ENCODE assay signal across 19 cellular contexts in the genomic region with DNA sequence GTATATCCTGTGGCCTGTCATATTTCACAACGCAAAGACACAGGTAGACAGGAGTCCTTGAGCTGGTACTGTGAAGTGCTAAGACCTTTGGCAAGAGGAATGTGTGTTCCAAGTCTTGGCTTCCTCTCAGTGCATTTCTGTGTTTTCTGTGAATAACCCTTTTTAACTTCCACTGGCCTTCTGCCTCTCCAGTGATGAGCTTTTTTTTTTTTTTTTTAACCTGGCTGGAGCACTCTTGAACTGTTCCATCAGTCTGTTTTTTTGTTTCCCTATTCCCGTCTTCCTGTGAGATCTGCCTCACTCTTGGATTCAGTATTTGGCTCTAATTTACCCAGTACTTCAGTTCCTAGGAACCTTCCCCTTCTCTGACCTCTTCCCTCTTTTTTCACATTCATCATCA.
A peak's percentile ranks its signal among the peaks of the same experiment; 100 is the strongest.
DNase-seq lines count a peak whose midpoint lies in the region; TF ChIP-seq lines count a peak whose summit lies in the region.
"Had no signal": no experiment of that assay in that cellular context is flagged by ENCODE, and none has a peak within 500 bp of the region (broad histone marks: within the 10 kb centered on the region; RNA-seq: fewer than 3 reads in every experiment).

No MANE protein-coding gene starts in this region.

- CTCF ChIA-PET in mammary epithelial cell (lab: Charles Lee; ENCODE audit: low non-redundant PET) = interaction anchor here (0.6 to 0.9 kb wide), 3 partner anchors 77 to 643 kb away, joined by 3 to 9 read pairs (median 5); no protein-coding TSS in a partner anchor

- no peak overlapping the region for H3K27ac Mint-ChIP-seq in activated T-helper 1 cell treated with anti-CD3 and anti-CD28 coated beads, Interleukin-12 subunit alpha, Interleukin-12 subunit beta, Interleukin-2, Interleukin-4 antibody, amounts not matched to agents 30 ng/mL and 10 ng/mL and 1 ng/mL, durations not matched to agents 14 hours and 24 hours and 36 hours
- H3K27ac Mint-ChIP-seq: activated CD8-positive, alpha-beta T cell treated with anti-CD3 and anti-CD28 coated beads, Interleukin-2, amount 10 ng/mL, durations not matched to agents 7 days and 5 days; activated naive CD8-positive, alpha-beta T cell; IgD-negative memory B cell; stimulated activated naive CD8-positive, alpha-beta T cell treated with anti-CD3 and anti-CD28 coated beads, Interleukin-15, Interleukin-2, amounts not matched to agents 100 ng/mL and 50 ng/mL, for 24 hours had no signal

- in situ Hi-C loops in G401 (cut with HindIII; ENCODE audit: low sequenced_read_pairs) (no loop called here), mammary epithelial cell (cut with MboI; ENCODE audit: low sequenced_read_pairs in 2 of 2) (no loop called here)

- intact Hi-C loops in mammary epithelial cell (cut with micrococcal nuclease) = loop anchor here (5.0 kb wide), 2 partner anchors 64 to 79 kb away; no protein-coding TSS in a partner anchor
- intact Hi-C loops in activated T-helper 1 cell treated with anti-CD3 and anti-CD28 coated beads, Interleukin-12 subunit alpha, Interleukin-12 subunit beta, Interleukin-2, Interleukin-4 antibody, amounts not matched to agents 30 ng/mL and 10 ng/mL and 1 ng/mL, durations not matched to agents 14 hours and 24 hours and 36 hours (cut with micrococcal nuclease) = no loop called here

- H3K27me3 ChIP-seq in mammary epithelial cell (ENCODE audit: insufficient read depth, low read length) = no peaks in the 10 kb centered on the region
- H3K27me3 ChIP-seq: sigmoid colon had no signal

- no peak overlapping the region for H3K27ac ChIP-seq in mammary epithelial cell (ENCODE audit: insufficient read depth, low read depth, low read length)
- H3K27ac ChIP-seq: WERI-Rb-1 had no signal

- no peaks in the 10 kb centered on the region for H4K20me1 ChIP-seq in mammary epithelial cell (ENCODE audit: insufficient read depth, low read length)

- no peak overlapping the region for H2AFZ ChIP-seq in mammary epithelial cell (ENCODE audit: low read depth, low read length)

- dilution Hi-C loops in mammary epithelial cell (cut with HindIII; ENCODE audit: low sequenced_read_pairs) = no loop called here

- H3K36me3 Mint-ChIP-seq in activated T-helper 1 cell treated with anti-CD3 and anti-CD28 coated beads, Interleukin-12 subunit alpha, Interleukin-12 subunit beta, Interleukin-2, Interleukin-4 antibody, amounts not matched to agents 30 ng/mL and 10 ng/mL and 1 ng/mL, durations not matched to agents 14 hours and 24 hours and 36 hours (ENCODE audit: low read depth) = peaks cover 2% of the 10 kb centered on the region

- H3K9ac ChIP-seq in mammary epithelial cell (ENCODE audit: insufficient read depth, low read length) = no peak overlapping the region

- H3K36me3 ChIP-seq in mammary epithelial cell (ENCODE audit: insufficient read depth, low read length) = peaks cover 14% of the 10 kb centered on the region

- H3K4me3 Mint-ChIP-seq in activated T-helper 1 cell treated with anti-CD3 and anti-CD28 coated beads, Interleukin-12 subunit alpha, Interleukin-12 subunit beta, Interleukin-2, Interleukin-4 antibody, amounts not matched to agents 30 ng/mL and 10 ng/mL and 1 ng/mL, durations not matched to agents 14 hours and 24 hours and 36 hours = no peak overlapping the region
- H3K4me3 Mint-ChIP-seq: activated CD8-positive, alpha-beta T cell treated with anti-CD3 and anti-CD28 coated beads, Interleukin-2, amount 10 ng/mL, durations not matched to agents 7 days and 5 days; activated naive CD8-positive, alpha-beta T cell; H9; IgD-negative memory B cell; stimulated activated naive CD8-positive, alpha-beta T cell treated with anti-CD3 and anti-CD28 coated beads, Interleukin-15, Interleukin-2, amounts not matched to agents 100 ng/mL and 50 ng/mL, for 24 hours had no signal

- 7% methylated on average over 1 of the region's 2 CpGs for WGBS in mammary epithelial cell (ENCODE audit: low coverage, missing lambda C conversion rate)

- no peaks in the 10 kb centered on the region for H3K4me1 Mint-ChIP-seq in activated T-helper 1 cell treated with anti-CD3 and anti-CD28 coated beads, Interleukin-12 subunit alpha, Interleukin-12 subunit beta, Interleukin-2, Interleukin-4 antibody, amounts not matched to agents 30 ng/mL and 10 ng/mL and 1 ng/mL, durations not matched to agents 14 hours and 24 hours and 36 hours (ENCODE audit: low read depth)
- H3K4me1 Mint-ChIP-seq: IgD-negative memory B cell had no signal

- no peaks in the 10 kb centered on the region for H3K79me2 ChIP-seq in mammary epithelial cell (ENCODE audit: insufficient read depth, low read length)

- H3K4me3 ChIP-seq in mammary epithelial cell (replicated peaks in 1 of 3; ENCODE audit: insufficient read depth in 1 of 3, low read depth in 2 of 3, low read length in 3 of 3) = no peak overlapping the region
- H3K4me3 ChIP-seq: sigmoid colon had no signal

- TF ChIP-seq CTCF in mammary epithelial cell (conservative IDR thresholded peaks at IDR 0.05 in 1 of 2, IDR thresholded peaks at IDR 0.05 in 1 of 2; ENCODE audit: extremely low read depth in 1 of 2, insufficient read depth in 1 of 2, low read depth in 1 of 2, low read length in 2 of 2) = no peak

- no peaks in the 10 kb centered on the region for H3K9me3 Mint-ChIP-seq in activated T-helper 1 cell treated with anti-CD3 and anti-CD28 coated beads, Interleukin-12 subunit alpha, Interleukin-12 subunit beta, Interleukin-2, Interleukin-4 antibody, amounts not matched to agents 30 ng/mL and 10 ng/mL and 1 ng/mL, durations not matched to agents 14 hours and 24 hours and 36 hours
- H3K9me3 Mint-ChIP-seq: H9; IgD-negative memory B cell; stimulated activated naive CD8-positive, alpha-beta T cell treated with anti-CD3 and anti-CD28 coated beads, Interleukin-15, Interleukin-2, amounts not matched to agents 100 ng/mL and 50 ng/mL, for 24 hours had no signal

- no TSS peak for BruUV-seq in mammary epithelial cell (replicated peaks; lab: Mats Ljungman, UMichigan)

- DNase-seq in G401 (ENCODE audit: low spot score) = peak; percentile 67
- DNase-seq in mammary epithelial cell = no peak
- DNase-seq in globus pallidus (ENCODE audit: low spot score) = peak; percentile 29
- peak; percentile 55 for DNase-seq in pons (ENCODE audit: low spot score)
- DNase-seq in activated T-helper 1 cell treated with anti-CD3 and anti-CD28 coated beads, Interleukin-12 subunit alpha, Interleukin-12 subunit beta, Interleukin-2, Interleukin-4 antibody, amounts not matched to agents 30 ng/mL and 10 ng/mL and 1 ng/mL, durations not matched to agents 14 hours and 24 hours and 36 hours (ENCODE audit: low spot score) = no peak
- no peak for DNase-seq in GOT3 (lab: John Stamatoyannopoulos, UW)
- DNase-seq in NCI-H1092 treated with DMSO at 0.1 percent for 48 hours (lab: John Stamatoyannopoulos, UW) = no peak
- no peak for DNase-seq in NCI-H1105 treated with DMSO at 0.1 percent for 48 hours (lab: John Stamatoyannopoulos, UW)
- DNase-seq: activated CD8-positive, alpha-beta T cell treated with anti-CD3 and anti-CD28 coated beads, Interleukin-2, amount 10 ng/mL, durations not matched to agents 7 days and 5 days; H9; left colon; NCI-H187; sigmoid colon; stimulated activated CD4-positive, alpha-beta T cell treated with anti-CD3 and anti-CD28 coated beads, Interleukin-1b, Interleukin-23, amount 100 ng/mL, for 48 hours; T-helper 1 cell; WERI-Rb-1 had no signal

- peak overlapping the region; percentile 13 for H3K4me2 ChIP-seq in mammary epithelial cell (ENCODE audit: insufficient read depth, low read depth, low read length)

- peaks cover 15% of the 10 kb centered on the region for H3K4me1 ChIP-seq in mammary epithelial cell (ENCODE audit: insufficient read depth, low read length)
- H3K4me1 ChIP-seq: sigmoid colon had no signal

- no peaks in the 10 kb centered on the region for H3K27me3 Mint-ChIP-seq in activated T-helper 1 cell treated with anti-CD3 and anti-CD28 coated beads, Interleukin-12 subunit alpha, Interleukin-12 subunit beta, Interleukin-2, Interleukin-4 antibody, amounts not matched to agents 30 ng/mL and 10 ng/mL and 1 ng/mL, durations not matched to agents 14 hours and 24 hours and 36 hours (ENCODE audit: insufficient read depth)
- H3K27me3 Mint-ChIP-seq: activated naive CD8-positive, alpha-beta T cell; IgD-negative memory B cell; stimulated activated naive CD8-positive, alpha-beta T cell treated with anti-CD3 and anti-CD28 coated beads, Interleukin-15, Interleukin-2, amounts not matched to agents 100 ng/mL and 50 ng/mL, for 24 hours had no signal

- H3K9me3 ChIP-seq in mammary epithelial cell (replicated peaks; ENCODE audit: insufficient read depth, low read length) = no peaks in the 10 kb centered on the region
- H3K9me3 ChIP-seq: sigmoid colon had no signal

Comparison
In these comparisons a context has a peak if more than half of its experiments do, and no peak if none do; other contexts are left out.
1. DNase-seq: peak in G401 (single experiment), globus pallidus (single experiment) and pons (single experiment); none in mammary epithelial cell (single experiment), activated T-helper 1 cell treated with anti-CD3 and anti-CD28 coated beads, Interleukin-12 subunit alpha, Interleukin-12 subunit beta, Interleukin-2, Interleukin-4 antibody, amounts not matched to agents 30 ng/mL and 10 ng/mL and 1 ng/mL, durations not matched to agents 14 hours and 24 hours and 36 hours (single experiment), GOT3 (single experiment), NCI-H1092 treated with DMSO at 0.1 percent for 48 hours (single experiment) and NCI-H1105 treated with DMSO at 0.1 percent for 48 hours (single experiment).